23 cellular contexts compared by ENCODE assay signal in the genomic region with DNA sequence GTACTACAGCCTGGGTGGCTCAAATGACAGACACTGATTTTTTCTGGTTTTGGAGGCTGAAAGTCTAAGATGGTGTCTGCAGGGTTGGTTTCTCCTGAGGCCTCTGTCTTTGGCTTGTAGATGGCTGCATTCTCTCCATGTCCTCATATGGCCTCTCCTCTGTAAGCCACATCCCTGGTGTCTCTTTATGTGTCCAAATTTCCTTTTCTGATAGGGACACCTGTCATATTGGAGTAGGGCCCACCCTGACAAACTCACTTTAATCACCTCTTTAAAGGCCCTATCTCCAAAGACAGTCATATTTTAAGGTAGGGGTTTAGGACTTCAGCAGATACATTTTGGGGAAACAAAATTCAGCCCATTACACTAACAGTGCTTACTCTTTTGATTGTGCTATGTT. TPM values are rescaled to one million over a fixed set of nuclear protein-coding genes. Genes with fewer than 3 reads are reported as not detected.
"Had no signal": no experiment of that assay in that cellular context is flagged by ENCODE, and none has a peak within 500 bp of the region (broad histone marks: within the 10 kb centered on the region; RNA-seq: fewer than 3 reads in every experiment).

No MANE protein-coding gene starts in this region.

- H3K27me3 ChIP-seq: ovary, right lobe of liver, upper lobe of right lung had no signal

- H3K9me3 ChIP-seq: ovary, psoas muscle, right lobe of liver, thoracic aorta, tibial artery, transverse colon, upper lobe of right lung, uterus had no signal

- FAIRE-seq: small intestine had no signal

- H3K36me3 ChIP-seq: ovary, right lobe of liver, sigmoid colon, stomach, thoracic aorta, tibial artery, transverse colon, upper lobe of right lung, uterus had no signal

- H3K4me1 ChIP-seq: parathyroid adenoma, psoas muscle, right lobe of liver, sigmoid colon, stomach, tibial artery, transverse colon, upper lobe of right lung, uterus had no signal

- H2AFZ ChIP-seq: parathyroid adenoma had no signal

- DNase-seq: naive thymus-derived CD4-positive, alpha-beta T cell; natural killer cell; occipital lobe; ovary; posterior cingulate gyrus; psoas muscle; right cardiac atrium; right lobe of liver; sigmoid colon; small intestine; stimulated activated CD4-positive, alpha-beta T cell treated with anti-CD3 and anti-CD28 coated beads, Interleukin-15, amount 100 ng/mL, for 24 hours; stimulated activated CD4-positive, alpha-beta T cell treated with anti-CD3 and anti-CD28 coated beads, Interleukin-2, amount 100 ng/mL, for 24 hours; stimulated activated CD4-positive, alpha-beta T cell treated with anti-CD3 and anti-CD28 coated beads, Interleukin-2, amount 100 ng/mL, for 48 hours; stimulated activated CD4-positive, alpha-beta T cell treated with anti-CD3 and anti-CD28 coated beads, Interleukin-4, amount 100 ng/mL, for 24 hours; stimulated activated naive B cell treated with anti-CD40 and anti-IgM and Interleukin-4, amounts not matched to agents 10 μg/mL and 1 μg/mL and 100 μg/mL, for 72 hours; stimulated activated naive CD4-positive, alpha-beta T cell treated with Interleukin-2 at 50 U/mL for 16 hours; stomach; tibial artery; transverse colon; upper lobe of right lung; uterus had no signal

- H3K4me3 ChIP-seq: ovary, psoas muscle, right lobe of liver, sigmoid colon, stomach, thoracic aorta, tibial artery, transverse colon, upper lobe of right lung, uterus had no signal

- H3K9ac ChIP-seq: parathyroid adenoma had no signal

- H3K27ac ChIP-seq: ovary, parathyroid adenoma, psoas muscle, right lobe of liver, sigmoid colon, stomach, thoracic aorta, tibial artery, transverse colon, upper lobe of right lung, uterus had no signal

- H3K79me2 ChIP-seq: parathyroid adenoma had no signal

RNA-seq across cellular contexts. Expression of a gene that starts 32.0 kb away (rescaled TPM):
- polyA plus RNA-seq: naive thymus-derived CD4-positive, alpha-beta T cell had no signal
